In genomic region chr12:26551385-26551784, GRCh38 we compare ENCODE assay signal across 24 cellular contexts.
DNase-seq lines count a peak whose midpoint lies in the region; ATAC-seq, FAIRE-seq and TF ChIP-seq lines count a peak whose summit lies in the region.
"Had no signal": no experiment of that assay in that cellular context is flagged by ENCODE, and none has a peak within 500 bp of the region (broad histone marks: within the 10 kb centered on the region; RNA-seq: fewer than 3 reads in every experiment).

No MANE protein-coding gene starts in this region.

- H3K27me3 ChIP-seq in HepG2 (ENCODE audit: control insufficient read depth in 1 of 2, insufficient read depth in 2 of 2, low read length in 2 of 2) = no peaks in the 10 kb centered on the region

- no peaks in the 10 kb centered on the region for H3K9me3 ChIP-seq in HepG2 (ENCODE audit: low read length)
- H3K9me3 ChIP-seq: SK-N-SH had no signal

- no peak overlapping the region for H3K9ac ChIP-seq in HepG2 (ENCODE audit: insufficient read depth, low read depth, low read length)
- H3K9ac ChIP-seq: SK-N-SH had no signal

- intact Hi-C loops in HepG2 (cut with micrococcal nuclease; ENCODE audit: unreplicated experiment) = no loop called here

- TF ChIP-seq RAD21 in HepG2 (CRISPR knock-in tag; IDR thresholded peaks at IDR 0.05) = no peak

- POLR2A ChIA-PET in HepG2 (lab: Yijun Ruan, JAX) = no interaction called here

- H3K79me2 ChIP-seq in HepG2 (ENCODE audit: insufficient read depth, low read length) = no peaks in the 10 kb centered on the region

- H3K4me1 Mint-ChIP-seq in activated naive CD8-positive, alpha-beta T cell treated with anti-CD3 and anti-CD28 coated beads, Interleukin-2, amount 50 U/mL, for 24 hours = no peaks in the 10 kb centered on the region
- no peaks in the 10 kb centered on the region for H3K4me1 Mint-ChIP-seq in activated naive CD8-positive, alpha-beta T cell treated with anti-CD3 and anti-CD28 coated beads for 36 hours
- H3K4me1 Mint-ChIP-seq in activated T-cell treated with anti-CD3 and anti-CD28 coated beads, Interleukin-2, amount 50 U/mL, for 24 hours (ENCODE audit: low read depth) = peaks cover 2% of the 10 kb centered on the region

- BruUV-seq in HepG2 (replicated peaks; lab: Mats Ljungman, UMichigan) = no TSS peak

- no peak overlapping the region for H3K27ac Mint-ChIP-seq in activated naive CD8-positive, alpha-beta T cell treated with anti-CD3 and anti-CD28 coated beads, Interleukin-2, amount 50 U/mL, for 24 hours
- no peak overlapping the region for H3K27ac Mint-ChIP-seq in activated naive CD8-positive, alpha-beta T cell treated with anti-CD3 and anti-CD28 coated beads for 36 hours
- H3K27ac Mint-ChIP-seq in activated T-cell treated with anti-CD3 and anti-CD28 coated beads, Interleukin-2, amount 50 U/mL, for 24 hours = no peak overlapping the region
- H3K27ac Mint-ChIP-seq: CD8-positive, alpha-beta T cell had no signal

- peaks cover 36% of the 10 kb centered on the region for H3K36me3 Mint-ChIP-seq in activated naive CD8-positive, alpha-beta T cell treated with anti-CD3 and anti-CD28 coated beads, Interleukin-2, amount 50 U/mL, for 24 hours (ENCODE audit: low read depth)
- H3K36me3 Mint-ChIP-seq in activated naive CD8-positive, alpha-beta T cell treated with anti-CD3 and anti-CD28 coated beads for 36 hours = peaks cover 36% of the 10 kb centered on the region
- peaks cover 73% of the 10 kb centered on the region for H3K36me3 Mint-ChIP-seq in activated T-cell treated with anti-CD3 and anti-CD28 coated beads, Interleukin-2, amount 50 U/mL, for 24 hours (ENCODE audit: low read depth)

- H2AFZ ChIP-seq in HepG2 (ENCODE audit: low read length) = no peak overlapping the region

- no peak for FAIRE-seq in HepG2 (lab: Jason Lieb, UNC)
- FAIRE-seq: H54 had no signal

- no peak overlapping the region for H3K27ac ChIP-seq in HepG2 (ENCODE audit: extremely low read length, insufficient read depth, low read length)

- in situ Hi-C loops in HepG2 (cut with HindIII; ENCODE audit: extremely low pct_ligation_motif_present, low pct_unique_long_range_greater_than_20kb) = no loop called here

- H3K4me1 ChIP-seq in HepG2 (ENCODE audit: insufficient read depth, low read length) = no peaks in the 10 kb centered on the region

- H3K36me3 ChIP-seq in HepG2 (replicated peaks in 1 of 2; ENCODE audit: control insufficient read depth in 1 of 2, insufficient read depth in 2 of 2, low read length in 2 of 2) = peaks cover 7 to 71% of the 10 kb centered on the region in 2 experiments

- WGBS in HepG2 (ENCODE audit: low lambda C conversion rate) = 100% methylated on average over 3 of the region's 3 CpGs

- no peak overlapping the region for H3K4me2 ChIP-seq in HepG2 (ENCODE audit: low read depth, low read length)
- H3K4me2 ChIP-seq: SK-N-SH had no signal

- TF ChIP-seq EP300 in HepG2 (IDR thresholded peaks at IDR 0.05; ENCODE audit: low read depth in 2 of 2, low read length in 2 of 2) (no peak), HepG2 (CRISPR knock-in tag; IDR thresholded peaks at IDR 0.05; ENCODE audit: borderline replicate concordance) (no peak)

- H4K20me1 ChIP-seq in HepG2 (ENCODE audit: insufficient read depth, low read length) = no peaks in the 10 kb centered on the region

- no peak for DNase-seq in activated naive CD8-positive, alpha-beta T cell treated with anti-CD3 and anti-CD28 coated beads, Interleukin-2, amount 50 U/mL, for 24 hours
- DNase-seq in activated naive CD8-positive, alpha-beta T cell treated with anti-CD3 and anti-CD28 coated beads for 36 hours = no peak
- no peak for DNase-seq in HepG2 (ENCODE audit: low spot score)
- no peak for DNase-seq in activated effector memory CD4-positive, alpha-beta T cell treated with Interleukin-2 at 50 U/mL for 16 hours
- DNase-seq in mesenteric fat pad (ENCODE audit: low spot score) = no peak
- DNase-seq in activated T-cell treated with anti-CD3 and anti-CD28 coated beads, Interleukin-2, amount 50 U/mL, for 24 hours = no peak
- no peak for DNase-seq in activated naive CD4-positive, alpha-beta T cell treated with Interleukin-2 at 50 U/mL for 16 hours
- DNase-seq: 8988T; C1 segment of cervical spinal cord; Calu3; CD8-positive, alpha-beta T cell; DMS153; KG1; NCI-H1092; NCI-H1436; NCI-H187 treated with DMSO at 0.1 percent for 48 hours; NCI-H2107; NCI-H2227 treated with DMSO at 0.1 percent for 48 hours; NCI-H510A; NCI-H748 treated with DMSO at 0.1 percent for 48 hours; SIG-M5; SK-N-SH had no signal

- no peak for TF ChIP-seq CTCF in HepG2 (CRISPR knock-in tag; IDR thresholded peaks at IDR 0.05)

- H3K4me3 Mint-ChIP-seq in activated naive CD8-positive, alpha-beta T cell treated with anti-CD3 and anti-CD28 coated beads, Interleukin-2, amount 50 U/mL, for 24 hours = no peak overlapping the region
- H3K4me3 Mint-ChIP-seq in activated naive CD8-positive, alpha-beta T cell treated with anti-CD3 and anti-CD28 coated beads for 36 hours = no peak overlapping the region
- H3K4me3 Mint-ChIP-seq in activated T-cell treated with anti-CD3 and anti-CD28 coated beads, Interleukin-2, amount 50 U/mL, for 24 hours = no peak overlapping the region
- H3K4me3 Mint-ChIP-seq: CD8-positive, alpha-beta T cell had no signal

- H3K27me3 Mint-ChIP-seq in activated naive CD8-positive, alpha-beta T cell treated with anti-CD3 and anti-CD28 coated beads, Interleukin-2, amount 50 U/mL, for 24 hours = no peaks in the 10 kb centered on the region
- H3K27me3 Mint-ChIP-seq in activated naive CD8-positive, alpha-beta T cell treated with anti-CD3 and anti-CD28 coated beads for 36 hours = no peaks in the 10 kb centered on the region
- H3K27me3 Mint-ChIP-seq in activated T-cell treated with anti-CD3 and anti-CD28 coated beads, Interleukin-2, amount 50 U/mL, for 24 hours = no peaks in the 10 kb centered on the region

- H3K4me3 ChIP-seq in HepG2 (replicated peaks in 1 of 3; ENCODE audit: insufficient read depth in 1 of 3, low read depth in 2 of 3, low read length in 3 of 3) = no peak overlapping the region

- CTCF ChIA-PET in HepG2 (lab: Yijun Ruan, JAX; ENCODE audit: low intra/inter-chr PET ratio, low total read pairs) = no interaction called here

- H3K9me3 Mint-ChIP-seq in activated naive CD8-positive, alpha-beta T cell treated with anti-CD3 and anti-CD28 coated beads, Interleukin-2, amount 50 U/mL, for 24 hours = peaks cover 3% of the 10 kb centered on the region
- H3K9me3 Mint-ChIP-seq in activated naive CD8-positive, alpha-beta T cell treated with anti-CD3 and anti-CD28 coated beads for 36 hours = peaks cover 6% of the 10 kb centered on the region
- H3K9me3 Mint-ChIP-seq in activated T-cell treated with anti-CD3 and anti-CD28 coated beads, Interleukin-2, amount 50 U/mL, for 24 hours = peaks cover 7% of the 10 kb centered on the region

- TF ChIP-seq POLR2A in HepG2 (IDR thresholded peaks at IDR 0.05; ENCODE audit: insufficient read depth in 1 of 2, low read depth in 2 of 2, low read length in 2 of 2) = no peak

- ATAC-seq in activated naive CD8-positive, alpha-beta T cell treated with anti-CD3 and anti-CD28 coated beads, Interleukin-2, amount 50 U/mL, for 24 hours = peak; percentile 52
- ATAC-seq in HG02610 (IDR thresholded peaks at IDR 0.05; ENCODE audit: unreplicated experiment) (peak; percentile 53), HepG2 (peak; percentile 33)
- ATAC-seq: CD8-positive, alpha-beta T cell had no signal

TF ChIP-seq in HepG2, 621 proteins besides CTCF, POLR2A, EP300 and RAD21 (continues in another document):
- TF ChIP-seq SIX4 (CRISPR knock-in tag; IDR thresholded peaks at IDR 0.05) = no peak
- TF ChIP-seq ATRX (CRISPR knock-in tag; IDR thresholded peaks at IDR 0.05; ENCODE audit: borderline replicate concordance) = no peak
- no peak for TF ChIP-seq ZNF501 (CRISPR knock-in tag; IDR thresholded peaks at IDR 0.05)
- no peak for TF ChIP-seq SP5 (CRISPR knock-in tag; IDR thresholded peaks at IDR 0.05; ENCODE audit: borderline replicate concordance, low read depth)
- TF ChIP-seq, protein P1, sequence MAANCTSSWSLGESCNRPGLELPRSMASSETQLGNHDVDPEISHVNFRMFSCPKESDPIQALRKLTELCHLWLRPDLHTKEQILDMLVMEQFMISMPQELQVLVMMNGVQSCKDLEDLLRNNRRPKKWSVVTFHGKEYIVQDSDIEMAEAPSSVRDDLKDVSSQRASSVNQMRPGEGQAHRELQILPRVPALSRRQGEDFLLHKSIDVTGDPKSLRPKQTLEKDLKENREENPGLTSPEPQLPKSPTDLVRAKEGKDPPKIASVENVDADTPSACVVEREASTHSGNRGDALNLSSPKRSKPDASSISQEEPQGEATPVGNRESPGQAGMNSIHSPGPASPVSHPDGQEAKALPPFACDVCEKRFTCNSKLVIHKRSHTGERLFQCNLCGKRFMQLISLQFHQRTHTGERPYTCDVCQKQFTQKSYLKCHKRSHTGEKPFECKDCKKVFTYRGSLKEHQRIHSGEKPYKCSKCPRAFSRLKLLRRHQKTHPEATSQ (CRISPR knock-in tag; IDR thresholded peaks at IDR 0.05; ENCODE audit: borderline replicate concordance) = no peak
- TF ChIP-seq PCBP2 (optimal IDR thresholded peaks at IDR 0.05; ENCODE audit: low read depth, low read length, poor library complexity, severe bottlenecking) = no peak
- TF ChIP-seq, protein P2, sequence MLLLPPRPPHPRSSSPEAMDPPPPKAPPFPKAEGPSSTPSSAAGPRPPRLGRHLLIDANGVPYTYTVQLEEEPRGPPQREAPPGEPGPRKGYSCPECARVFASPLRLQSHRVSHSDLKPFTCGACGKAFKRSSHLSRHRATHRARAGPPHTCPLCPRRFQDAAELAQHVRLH (CRISPR knock-in tag; IDR thresholded peaks at IDR 0.05; ENCODE audit: borderline replicate concordance, low read depth) = no peak
- no peak for TF ChIP-seq ZNF503 (CRISPR knock-in tag; IDR thresholded peaks at IDR 0.05)
- TF ChIP-seq TAF15 (IDR thresholded peaks at IDR 0.05; ENCODE audit: low read depth, low read length, poor library complexity, severe bottlenecking) = no peak
